In the genomic region with DNA sequence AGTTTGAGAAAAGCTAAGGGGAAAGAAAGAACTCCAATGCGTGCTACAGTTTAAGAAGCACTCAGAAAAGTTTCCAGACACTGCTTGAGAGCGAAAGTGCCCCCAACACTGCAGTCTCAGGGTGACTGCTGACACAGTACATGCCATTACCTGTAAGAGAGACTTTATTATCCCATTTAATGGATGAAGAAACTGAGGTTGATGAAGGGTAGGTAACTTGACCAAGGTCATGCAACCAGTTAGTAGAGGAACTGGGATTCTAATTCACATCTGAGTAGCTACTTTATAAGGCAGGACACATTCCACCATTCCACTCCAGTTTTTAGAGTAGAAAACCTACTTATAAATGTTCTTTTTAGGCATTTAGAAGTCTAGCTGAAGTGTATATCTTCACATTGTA, we compare ENCODE assay signal across 28 cellular contexts.
"Had no signal": no experiment of that assay in that cellular context is flagged by ENCODE, and none has a peak within 500 bp of the region (broad histone marks: within the 10 kb centered on the region; RNA-seq: fewer than 3 reads in every experiment).

No MANE protein-coding gene starts in this region.

- H3K4me3 Mint-ChIP-seq: stimulated activated effector memory CD8-positive, alpha-beta T cell treated with anti-CD3 and anti-CD28 coated beads, Interleukin-12 subunit alpha, Interleukin-12 subunit beta, amount 100 ng/mL, for 72 hours; stimulated activated memory B cell treated with anti-CD40 and anti-IgM and Interleukin-4, amounts not matched to agents 10 μg/mL and 1 μg/mL and 100 μg/mL, for 72 hours; stimulated activated naive B cell treated with anti-CD40 and anti-IgM and Interleukin-4, amounts not matched to agents 10 μg/mL and 1 μg/mL and 100 μg/mL, for 72 hours; stimulated activated naive CD8-positive, alpha-beta T cell treated with anti-CD3 and anti-CD28 coated beads, Interleukin-15, amount 100 ng/mL, for 72 hours; stimulated activated naive CD8-positive, alpha-beta T cell treated with anti-CD3 and anti-CD28 coated beads, Interleukin-15, Interleukin-2, amounts not matched to agents 100 ng/mL and 50 ng/mL, for 24 hours; type B pancreatic cell had no signal

- DNase-seq: stimulated activated CD4-positive, alpha-beta T cell treated with anti-CD3 and anti-CD28 coated beads, Interleukin-2, amount 100 ng/mL, for 48 hours; stimulated activated CD4-positive, alpha-beta T cell treated with anti-CD3 and anti-CD28 coated beads, Interleukin-4, amount 100 ng/mL, for 1 hour; stimulated activated CD4-positive, alpha-beta T cell treated with anti-CD3 and anti-CD28 coated beads, Interleukin-4, amount 100 ng/mL, for 24 hours; stimulated activated CD4-positive, alpha-beta T cell treated with anti-CD3 and anti-CD28 coated beads, Interleukin-4, amount 100 ng/mL, for 4 hours; stimulated activated CD8-positive, alpha-beta memory T cell treated with anti-CD3 and anti-CD28 coated beads, Interleukin-4, amount 100 ng/mL, for 48 hours; stimulated activated naive B cell treated with anti-CD40 and anti-IgM and Interleukin-4, amounts not matched to agents 10 μg/mL and 1 μg/mL and 100 μg/mL, for 72 hours; stimulated activated naive CD4-positive, alpha-beta T cell; stimulated activated naive CD4-positive, alpha-beta T cell treated with Interleukin-2 at 50 U/mL for 16 hours; stimulated activated naive CD8-positive, alpha-beta T cell treated with anti-CD3 and anti-CD28 coated beads, Interleukin-15, amount 100 ng/mL, for 72 hours; stimulated activated naive CD8-positive, alpha-beta T cell treated with anti-CD3 and anti-CD28 coated beads, Interleukin-15, Interleukin-2, amounts not matched to agents 100 U/mL and 50 U/mL, for 24 hours; stomach; substantia nigra; testis; thyroid gland; transverse colon; upper lobe of left lung; upper lobe of right lung; uterus had no signal

- H3K9me3 ChIP-seq: suprapubic skin, testis, thoracic aorta, thyroid gland, tibial artery, transverse colon, upper lobe of left lung, upper lobe of right lung, uterus, vagina had no signal

- H3K4me1 ChIP-seq: testis, tibial artery, uterus had no signal

- H3K36me3 ChIP-seq: stomach, suprapubic skin, thoracic aorta, thyroid gland, tibial artery, tibial nerve, transverse colon, upper lobe of left lung, upper lobe of right lung, uterus, vagina had no signal

- H3K36me3 Mint-ChIP-seq: stimulated activated effector memory CD8-positive, alpha-beta T cell treated with anti-CD3 and anti-CD28 coated beads, Interleukin-12 subunit alpha, Interleukin-12 subunit beta, amount 100 ng/mL, for 72 hours; stimulated activated memory B cell treated with anti-CD40 and anti-IgM and Interleukin-4, amounts not matched to agents 10 μg/mL and 1 μg/mL and 100 μg/mL, for 72 hours; stimulated activated naive B cell treated with anti-CD40 and anti-IgM and Interleukin-4, amounts not matched to agents 10 μg/mL and 1 μg/mL and 100 μg/mL, for 72 hours; type B pancreatic cell had no signal

- FAIRE-seq: urothelium cell line had no signal

- H3K27me3 ChIP-seq: stomach, suprapubic skin, testis, thyroid gland, tibial nerve, transverse colon, upper lobe of left lung, upper lobe of right lung, uterus, vagina had no signal

- H3K4me3 ChIP-seq: stomach, suprapubic skin, testis, thoracic aorta, thyroid gland, tibial artery, tibial nerve, transverse colon, upper lobe of left lung, upper lobe of right lung, uterus, vagina had no signal

- H3K9me3 Mint-ChIP-seq: stimulated activated effector memory CD8-positive, alpha-beta T cell treated with anti-CD3 and anti-CD28 coated beads, Interleukin-12 subunit alpha, Interleukin-12 subunit beta, amount 100 ng/mL, for 72 hours; stimulated activated memory B cell treated with anti-CD40 and anti-IgM and Interleukin-4, amounts not matched to agents 10 μg/mL and 1 μg/mL and 100 μg/mL, for 72 hours; stimulated activated naive B cell treated with anti-CD40 and anti-IgM and Interleukin-4, amounts not matched to agents 10 μg/mL and 1 μg/mL and 100 μg/mL, for 72 hours; stimulated activated naive CD8-positive, alpha-beta T cell treated with anti-CD3 and anti-CD28 coated beads, Interleukin-15, amount 100 ng/mL, for 72 hours; stimulated activated naive CD8-positive, alpha-beta T cell treated with anti-CD3 and anti-CD28 coated beads, Interleukin-15, Interleukin-2, amounts not matched to agents 100 ng/mL and 50 ng/mL, for 24 hours; type B pancreatic cell had no signal

- H3K4me1 Mint-ChIP-seq: stimulated activated effector memory CD8-positive, alpha-beta T cell treated with anti-CD3 and anti-CD28 coated beads, Interleukin-12 subunit alpha, Interleukin-12 subunit beta, amount 100 ng/mL, for 72 hours; stimulated activated memory B cell treated with anti-CD40 and anti-IgM and Interleukin-4, amounts not matched to agents 10 μg/mL and 1 μg/mL and 100 μg/mL, for 72 hours had no signal

- ATAC-seq: stimulated activated effector memory CD8-positive, alpha-beta T cell treated with anti-CD3 and anti-CD28 coated beads, Interleukin-12 subunit alpha, Interleukin-12 subunit beta, amount 100 ng/mL, for 72 hours; stimulated activated memory B cell treated with anti-CD40 and anti-IgM and Interleukin-4, amounts not matched to agents 10 μg/mL and 1 μg/mL and 100 μg/mL, for 72 hours; stimulated activated naive B cell treated with anti-CD40 and anti-IgM and Interleukin-4, amounts not matched to agents 10 μg/mL and 1 μg/mL and 100 μg/mL, for 72 hours; stimulated activated naive CD8-positive, alpha-beta T cell treated with anti-CD3 and anti-CD28 coated beads, Interleukin-15, amount 100 ng/mL, for 72 hours; stimulated activated naive CD8-positive, alpha-beta T cell treated with anti-CD3 and anti-CD28 coated beads, Interleukin-15, Interleukin-2, amounts not matched to agents 100 U/mL and 50 U/mL, for 24 hours; upper lobe of right lung had no signal

- H3K27me3 Mint-ChIP-seq: stimulated activated memory B cell treated with anti-CD40 and anti-IgM and Interleukin-4, amounts not matched to agents 10 μg/mL and 1 μg/mL and 100 μg/mL, for 72 hours; stimulated activated naive B cell treated with anti-CD40 and anti-IgM and Interleukin-4, amounts not matched to agents 10 μg/mL and 1 μg/mL and 100 μg/mL, for 72 hours; stimulated activated naive CD8-positive, alpha-beta T cell treated with anti-CD3 and anti-CD28 coated beads, Interleukin-15, amount 100 ng/mL, for 72 hours; stimulated activated naive CD8-positive, alpha-beta T cell treated with anti-CD3 and anti-CD28 coated beads, Interleukin-15, Interleukin-2, amounts not matched to agents 100 ng/mL and 50 ng/mL, for 24 hours; type B pancreatic cell had no signal

- H3K27ac Mint-ChIP-seq: stimulated activated effector memory CD8-positive, alpha-beta T cell treated with anti-CD3 and anti-CD28 coated beads, Interleukin-12 subunit alpha, Interleukin-12 subunit beta, amount 100 ng/mL, for 72 hours; stimulated activated memory B cell treated with anti-CD40 and anti-IgM and Interleukin-4, amounts not matched to agents 10 μg/mL and 1 μg/mL and 100 μg/mL, for 72 hours; stimulated activated naive B cell treated with anti-CD40 and anti-IgM and Interleukin-4, amounts not matched to agents 10 μg/mL and 1 μg/mL and 100 μg/mL, for 72 hours; stimulated activated naive CD8-positive, alpha-beta T cell treated with anti-CD3 and anti-CD28 coated beads, Interleukin-15, amount 100 ng/mL, for 72 hours; stimulated activated naive CD8-positive, alpha-beta T cell treated with anti-CD3 and anti-CD28 coated beads, Interleukin-15, Interleukin-2, amounts not matched to agents 100 ng/mL and 50 ng/mL, for 24 hours; type B pancreatic cell had no signal

- H3K27ac ChIP-seq: stomach, suprapubic skin, testis, thoracic aorta, thyroid gland, tibial artery, tibial nerve, transverse colon, upper lobe of left lung, upper lobe of right lung, uterus, vagina had no signal
